Comparison of ENCODE assay signal across 24 cellular contexts in genomic region chr1:223609961-223610360, GRCh38. TPM values are rescaled to one million over a fixed set of nuclear protein-coding genes. Genes with fewer than 3 reads are reported as not detected.
DNase-seq lines count a peak whose midpoint lies in the region; ATAC-seq, FAIRE-seq and TF ChIP-seq lines count a peak whose summit lies in the region.
"Had no signal": no experiment of that assay in that cellular context is flagged by ENCODE, and none has a peak within 500 bp of the region (broad histone marks: within the 10 kb centered on the region; RNA-seq: fewer than 3 reads in every experiment).

No MANE protein-coding gene starts in this region.

- H4K20me1 ChIP-seq in HepG2 (ENCODE audit: insufficient read depth, low read length): no peaks in the 10 kb centered on the region

- TF ChIP-seq EP300 in HepG2 (IDR thresholded peaks at IDR 0.05; ENCODE audit: low read depth in 2 of 2, low read length in 2 of 2) (no peak), HepG2 (CRISPR knock-in tag; IDR thresholded peaks at IDR 0.05; ENCODE audit: borderline replicate concordance) (no peak)

- TF ChIP-seq RAD21 in HepG2 (CRISPR knock-in tag; IDR thresholded peaks at IDR 0.05): no peak

- no peak overlapping the region for H3K4me2 ChIP-seq in HepG2 (ENCODE audit: low read depth, low read length)

- CTCF ChIA-PET in HepG2 (lab: Yijun Ruan, JAX; ENCODE audit: low intra/inter-chr PET ratio, low total read pairs): no interaction called here

- ATAC-seq in HepG2 (peak; percentile 57; the same call in 2 of the 3 replicates), right lobe of liver (no peak)

- H3K4me1 ChIP-seq in HepG2 (ENCODE audit: insufficient read depth, low read length) (no peaks in the 10 kb centered on the region), right lobe of liver (no peaks in the 10 kb centered on the region)
- H3K4me1 ChIP-seq: Peyer's patch, SJCRH30 had no signal

- H3K9ac ChIP-seq in HepG2 (ENCODE audit: insufficient read depth, low read depth, low read length): no peak overlapping the region
- H3K9ac ChIP-seq: GM23248 had no signal

- H3K27ac ChIP-seq in HepG2 (ENCODE audit: extremely low read length, insufficient read depth, low read length): no peak overlapping the region
- H3K27ac ChIP-seq in right lobe of liver: no peak overlapping the region
- H3K27ac ChIP-seq: GM23248, Peyer's patch, SJCRH30 had no signal

- H3K79me2 ChIP-seq in HepG2 (ENCODE audit: insufficient read depth, low read length): no peaks in the 10 kb centered on the region

- POLR2A ChIA-PET in HepG2 (lab: Yijun Ruan, JAX): no interaction called here

- H3K36me3 ChIP-seq in HepG2 (replicated peaks in 1 of 2; ENCODE audit: control insufficient read depth in 1 of 2, insufficient read depth in 2 of 2, low read length in 2 of 2) (no peaks in the 10 kb centered on the region), right lobe of liver (no peaks in the 10 kb centered on the region)
- H3K36me3 ChIP-seq: Peyer's patch, SJCRH30 had no signal

- H3K27me3 ChIP-seq in HepG2 (ENCODE audit: control insufficient read depth in 1 of 2, insufficient read depth in 2 of 2, low read length in 2 of 2) (no peaks in the 10 kb centered on the region), right lobe of liver (no peaks in the 10 kb centered on the region)
- H3K27me3 ChIP-seq: Peyer's patch, SJCRH30 had no signal

- H3K9me3 ChIP-seq in HepG2 (ENCODE audit: low read length) (no peaks in the 10 kb centered on the region), right lobe of liver (no peaks in the 10 kb centered on the region)
- H3K9me3 ChIP-seq: Peyer's patch, SJCRH30 had no signal

- intact Hi-C loops in HepG2 (cut with micrococcal nuclease; ENCODE audit: unreplicated experiment) (no loop called here), right lobe of liver (cut with DNase I) (no loop called here)

- no peak overlapping the region for H3K4me3 ChIP-seq in HepG2 (replicated peaks in 1 of 3; ENCODE audit: insufficient read depth in 1 of 3, low read depth in 2 of 3, low read length in 3 of 3)
- no peak overlapping the region for H3K4me3 ChIP-seq in right lobe of liver
- H3K4me3 ChIP-seq: GM23248, Peyer's patch, SJCRH30 had no signal

- no peak for TF ChIP-seq CTCF in HepG2 (CRISPR knock-in tag; IDR thresholded peaks at IDR 0.05)
- TF ChIP-seq CTCF in right lobe of liver (IDR thresholded peaks at IDR 0.05): no peak

- WGBS in HepG2 (ENCODE audit: low lambda C conversion rate): 92% methylated on average over 3 of the region's 3 CpGs
- 100% methylated on average over 1 of the region's 3 CpGs for WGBS in right lobe of liver (ENCODE audit: insufficient coverage, low coverage, low lambda C conversion rate, missing lambda C conversion rate)

- DNase-seq in HepG2 (ENCODE audit: low spot score) (no peak), right lobe of liver (no peak), NCI-H1436 (lab: John Stamatoyannopoulos, UW) (peak; percentile 66), left kidney (ENCODE audit: low read depth, low spot score) (peak; percentile 92), D341Med (ENCODE audit: low spot score) (no peak), Ammon's horn (ENCODE audit: low spot score) (no peak)
- DNase-seq in stimulated activated CD4-positive, alpha-beta T cell treated with anti-CD3 and anti-CD28 coated beads, Interleukin-4, amount 100 ng/mL, for 1 hour: no peak
- DNase-seq: CD4-positive, CD25-positive, alpha-beta regulatory T cell; GM23248; HCEC 1CT; KG1; NCI-H1092; NCI-H2029; NCI-H2171; NCI-H345; NCI-H526; Peyer's patch; SJCRH30; T-helper 1 cell had no signal

- no peak for FAIRE-seq in HepG2 (lab: Jason Lieb, UNC)
- FAIRE-seq: GM18507 had no signal

- in situ Hi-C loops in HepG2 (cut with HindIII; ENCODE audit: extremely low pct_ligation_motif_present, low pct_unique_long_range_greater_than_20kb): no loop called here

- no TSS peak for BruUV-seq in HepG2 (replicated peaks; lab: Mats Ljungman, UMichigan)

- H2AFZ ChIP-seq in HepG2 (ENCODE audit: low read length): no peak overlapping the region
- H2AFZ ChIP-seq: GM23248 had no signal

- TF ChIP-seq POLR2A in HepG2 (IDR thresholded peaks at IDR 0.05; ENCODE audit: insufficient read depth in 1 of 2, low read depth in 2 of 2, low read length in 2 of 2) (no peak), right lobe of liver (IDR thresholded peaks at IDR 0.05) (no peak)

TF ChIP-seq in HepG2, 621 proteins besides CTCF, POLR2A, EP300 and RAD21:
- TF ChIP-seq SKI (IDR thresholded peaks at IDR 0.05; ENCODE audit: partially characterized antibody) (no peak), ZNF557 (CRISPR knock-in tag; IDR thresholded peaks at IDR 0.05) (no peak), HOXA3 (CRISPR knock-in tag; IDR thresholded peaks at IDR 0.05) (no peak), MXI1 (IDR thresholded peaks at IDR 0.05; ENCODE audit: borderline replicate concordance, low read depth, low read length) (no peak), REXO4 (CRISPR knock-in tag; IDR thresholded peaks at IDR 0.05; ENCODE audit: borderline replicate concordance) (no peak), ZNF510 (CRISPR knock-in tag; IDR thresholded peaks at IDR 0.05; ENCODE audit: low read depth) (no peak)

RNA-seq across cellular contexts. Expression of gene CAPN8, which starts 55.5 kb away (rescaled TPM):
- 0.20 TPM in 1 of 2 replicates, not detected in the other for total RNA-seq in HepG2 (2016; rRNA removed; fragmentation: Illumina TruSeq; extraction: Trizol)
- total RNA-seq in HepG2 (2016; cell fraction: cytosol; rRNA removed; fragmentation: Illumina TruSeq; extraction: Trizol; ENCODE audit: low read depth): not detected in 2 replicates
- total RNA-seq in HepG2 (2016; cell fraction: insoluble cytoplasmic fraction; rRNA removed; fragmentation: Illumina TruSeq; extraction: Trizol): 0.11 TPM in 1 of 2 replicates, not detected in the other
- total RNA-seq in HepG2 (2016; cell fraction: membrane; rRNA removed; fragmentation: Illumina TruSeq; extraction: Trizol): not detected in 2 replicates
- total RNA-seq in HepG2 (2016; cell fraction: nucleus; rRNA removed; fragmentation: Illumina TruSeq; extraction: Trizol): 0.31 TPM in 1 of 2 replicates, not detected in the other
- polyA plus RNA-seq in HepG2 (2011; rRNA removed): 0.25 TPM in 2 replicates
- polyA plus RNA-seq in HepG2 (2011; cell fraction: cytosol; rRNA removed): 0.05 TPM in 1 of 2 replicates, not detected in the other
- polyA plus RNA-seq in HepG2 (2011; cell fraction: nucleus; rRNA removed): 1.1 and 2.0 TPM in 2 replicates
- 0.47 and 0.49 TPM in 2 replicates for polyA plus RNA-seq in HepG2 (2012)
- not detected in 2 replicates for polyA plus RNA-seq in HepG2 (2016; cell fraction: cytosol; fragmentation: Illumina TruSeq; extraction: Trizol; ENCODE audit: low read depth)
- not detected in 2 replicates for polyA plus RNA-seq in HepG2 (2016; cell fraction: insoluble cytoplasmic fraction; fragmentation: Illumina TruSeq; extraction: Trizol; ENCODE audit: low read depth)
- not detected in 2 replicates for polyA plus RNA-seq in HepG2 (2016; cell fraction: membrane; fragmentation: Illumina TruSeq; extraction: Trizol; ENCODE audit: low read depth)
- 1.4 TPM in 1 of 2 replicates, not detected in the other for polyA plus RNA-seq in HepG2 (2016; cell fraction: nucleus; fragmentation: Illumina TruSeq; extraction: Trizol; ENCODE audit: insufficient read depth, low read depth)
- polyA minus RNA-seq in HepG2 (2011; rRNA and poly(A)+ RNA removed; ENCODE audit: low replicate concordance): 0.58 TPM in 1 of 2 replicates, not detected in the other
- polyA minus RNA-seq in HepG2 (2011; cell fraction: cytosol; rRNA and poly(A)+ RNA removed): not detected in 2 replicates
- 0.87 and 1.0 TPM in 2 replicates for polyA minus RNA-seq in HepG2 (2011; cell fraction: nucleus; rRNA and poly(A)+ RNA removed)
- total RNA-seq in right lobe of liver: 1 to 10 TPM in 1 of 6 experiments, under 1 TPM in 1, not detected in 4; 0.35 to 1.1 TPM
- total RNA-seq: A673, G401, GM23248, HT1080, SJCRH30 had no signal
- polyA plus RNA-seq: BJ, GM23248 had no signal

Comparison
In these comparisons a context has a peak if more than half of its experiments do, and no peak if none do; other contexts are left out.
1. DNase-seq: peak in NCI-H1436 (single experiment) and left kidney (single experiment); none in HepG2 (single experiment), right lobe of liver (0 of 3), D341Med (single experiment), Ammon's horn (single experiment) and stimulated activated CD4-positive, alpha-beta T cell treated with anti-CD3 and anti-CD28 coated beads, Interleukin-4, amount 100 ng/mL, for 1 hour (single experiment).